17 cellular contexts compared by ENCODE assay signal in genomic region chr12:51085757-51086156, GRCh38.
"Had no signal": no experiment of that assay in that cellular context is flagged by ENCODE, and none has a peak within 500 bp of the region (broad histone marks: within the 10 kb centered on the region; RNA-seq: fewer than 3 reads in every experiment).

No MANE protein-coding gene starts in this region.

- H3K27ac ChIP-seq: brain microvascular endothelial cell, colonic mucosa, lower lobe of right lung, thyroid gland, WERI-Rb-1 had no signal

- H3K27me3 ChIP-seq: brain microvascular endothelial cell, colonic mucosa, thyroid gland had no signal

- H3K9me3 Mint-ChIP-seq: activated T-helper 17 cell treated with anti-CD3 and anti-CD28 coated beads, Interleukin-2, amount 50 U/mL, for 72 hours; central memory CD8-positive, alpha-beta T cell had no signal

- H3K36me3 ChIP-seq: colonic mucosa, lower lobe of right lung, thyroid gland had no signal

- H3K9me3 ChIP-seq: colonic mucosa, lower lobe of right lung, psoas muscle, thyroid gland had no signal

- ATAC-seq: activated T-helper 17 cell treated with anti-CD3 and anti-CD28 coated beads, Interleukin-2, amount 50 U/mL, for 72 hours; lower lobe of right lung; psoas muscle; right cardiac atrium had no signal

- H3K27ac Mint-ChIP-seq: activated T-helper 17 cell treated with anti-CD3 and anti-CD28 coated beads, Interleukin-2, amount 50 U/mL, for 72 hours had no signal

- H3K4me3 ChIP-seq: colonic mucosa, lower lobe of right lung, psoas muscle, thyroid gland had no signal

- DNase-seq: activated CD4-positive, alpha-beta T cell treated with anti-CD3 and anti-CD28 coated beads for 1 hour; activated CD4-positive, alpha-beta T cell treated with anti-CD3 and anti-CD28 coated beads, Interleukin-2, amount 50 U/mL, for 4 hours; activated naive CD4-positive, alpha-beta T cell; activated T-cell treated with anti-CD3 and anti-CD28 coated beads for 4 hours; brain microvascular endothelial cell; colonic mucosa; erythroblast; lower lobe of right lung; psoas muscle; right cardiac atrium; stimulated activated CD4-positive, alpha-beta T cell treated with anti-CD3 and anti-CD28 coated beads, Interleukin-2, amount 100 ng/mL, for 24 hours; stimulated activated naive CD4-positive, alpha-beta T cell treated with Interleukin-2 at 50 U/mL for 16 hours; T-helper 9 cell; thyroid gland; WERI-Rb-1 had no signal

- H3K27me3 Mint-ChIP-seq: activated T-helper 17 cell treated with anti-CD3 and anti-CD28 coated beads, Interleukin-2, amount 50 U/mL, for 72 hours; central memory CD8-positive, alpha-beta T cell had no signal
